ENCODE assay signal across 1 cellular context in the genomic region with DNA sequence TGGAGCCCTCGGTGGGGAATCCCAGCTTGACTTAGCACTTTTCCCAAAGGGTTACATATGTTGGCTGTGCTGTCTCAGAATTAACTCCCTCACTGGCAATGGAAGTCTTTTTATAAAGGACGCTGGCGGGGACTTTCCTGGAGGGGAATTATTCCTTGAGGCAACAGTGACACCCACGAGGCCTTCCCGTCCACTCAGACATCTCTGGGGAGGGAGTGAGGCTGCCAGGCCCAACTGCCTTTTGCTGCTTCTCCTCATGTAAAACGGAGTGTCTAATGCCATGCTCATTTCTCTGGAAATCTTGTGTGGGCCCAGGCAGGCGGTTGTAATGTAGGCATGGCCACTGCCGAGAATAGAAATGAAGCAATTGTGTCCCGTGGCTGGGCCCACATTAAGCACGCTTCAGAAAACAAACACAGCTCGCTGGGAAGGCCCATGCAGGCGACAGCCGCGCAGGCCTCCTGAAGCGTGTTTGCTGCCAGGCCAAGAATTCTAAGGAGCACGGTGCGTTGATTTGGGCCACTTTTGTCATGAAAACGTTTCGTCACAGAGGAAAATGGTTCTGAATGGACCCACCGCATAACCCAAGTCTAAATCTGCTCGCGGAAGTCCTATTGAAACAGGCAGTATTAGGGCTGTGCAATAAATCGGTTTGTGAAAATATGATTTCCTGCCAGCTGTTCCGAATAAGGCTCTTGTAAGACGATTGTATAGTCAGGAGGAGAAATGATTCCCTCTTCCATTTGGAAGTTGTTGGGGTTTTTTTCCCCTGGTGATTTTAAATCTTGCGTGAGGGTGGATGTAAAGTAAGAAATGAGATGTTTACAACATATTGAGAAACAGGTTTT.
TF ChIP-seq lines count a peak whose summit lies in the region.

No MANE protein-coding gene starts in this region.

TF ChIP-seq in SK-N-SH, 30 proteins besides CTCF, POLR2A, EP300 and RAD21 (continued from another document):
- TF ChIP-seq, protein P1, sequence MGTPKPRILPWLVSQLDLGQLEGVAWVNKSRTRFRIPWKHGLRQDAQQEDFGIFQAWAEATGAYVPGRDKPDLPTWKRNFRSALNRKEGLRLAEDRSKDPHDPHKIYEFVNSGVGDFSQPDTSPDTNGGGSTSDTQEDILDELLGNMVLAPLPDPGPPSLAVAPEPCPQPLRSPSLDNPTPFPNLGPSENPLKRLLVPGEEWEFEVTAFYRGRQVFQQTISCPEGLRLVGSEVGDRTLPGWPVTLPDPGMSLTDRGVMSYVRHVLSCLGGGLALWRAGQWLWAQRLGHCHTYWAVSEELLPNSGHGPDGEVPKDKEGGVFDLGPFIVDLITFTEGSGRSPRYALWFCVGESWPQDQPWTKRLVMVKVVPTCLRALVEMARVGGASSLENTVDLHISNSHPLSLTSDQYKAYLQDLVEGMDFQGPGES (IDR thresholded peaks at IDR 0.05; ENCODE audit: low read depth, low read length), result no peak
- TF ChIP-seq, protein P2, sequence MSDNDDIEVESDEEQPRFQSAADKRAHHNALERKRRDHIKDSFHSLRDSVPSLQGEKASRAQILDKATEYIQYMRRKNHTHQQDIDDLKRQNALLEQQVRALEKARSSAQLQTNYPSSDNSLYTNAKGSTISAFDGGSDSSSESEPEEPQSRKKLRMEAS (IDR thresholded peaks at IDR 0.05; ENCODE audit: low read depth), result no peak
- no peak for TF ChIP-seq FOSL2 (IDR thresholded peaks at IDR 0.05; ENCODE audit: borderline replicate concordance, low read depth)
- TF ChIP-seq FOXJ3 (CRISPR knock-in tag; IDR thresholded peaks at IDR 0.05), result no peak
- TF ChIP-seq FOXM1 (IDR thresholded peaks at IDR 0.05; ENCODE audit: low read depth), result no peak
- TF ChIP-seq, protein P3, sequence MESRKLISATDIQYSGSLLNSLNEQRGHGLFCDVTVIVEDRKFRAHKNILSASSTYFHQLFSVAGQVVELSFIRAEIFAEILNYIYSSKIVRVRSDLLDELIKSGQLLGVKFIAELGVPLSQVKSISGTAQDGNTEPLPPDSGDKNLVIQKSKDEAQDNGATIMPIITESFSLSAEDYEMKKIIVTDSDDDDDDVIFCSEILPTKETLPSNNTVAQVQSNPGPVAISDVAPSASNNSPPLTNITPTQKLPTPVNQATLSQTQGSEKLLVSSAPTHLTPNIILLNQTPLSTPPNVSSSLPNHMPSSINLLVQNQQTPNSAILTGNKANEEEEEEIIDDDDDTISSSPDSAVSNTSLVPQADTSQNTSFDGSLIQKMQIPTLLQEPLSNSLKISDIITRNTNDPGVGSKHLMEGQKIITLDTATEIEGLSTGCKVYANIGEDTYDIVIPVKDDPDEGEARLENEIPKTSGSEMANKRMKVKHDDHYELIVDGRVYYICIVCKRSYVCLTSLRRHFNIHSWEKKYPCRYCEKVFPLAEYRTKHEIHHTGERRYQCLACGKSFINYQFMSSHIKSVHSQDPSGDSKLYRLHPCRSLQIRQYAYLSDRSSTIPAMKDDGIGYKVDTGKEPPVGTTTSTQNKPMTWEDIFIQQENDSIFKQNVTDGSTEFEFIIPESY (IDR thresholded peaks at IDR 0.05; ENCODE audit: borderline replicate concordance, low read depth), result no peak
- TF ChIP-seq GATA2 (CRISPR knock-in tag; IDR thresholded peaks at IDR 0.05), result no peak
- no peak for TF ChIP-seq YY1 (IDR thresholded peaks at IDR 0.05; ENCODE audit: low read depth)
- TF ChIP-seq, protein P4, sequence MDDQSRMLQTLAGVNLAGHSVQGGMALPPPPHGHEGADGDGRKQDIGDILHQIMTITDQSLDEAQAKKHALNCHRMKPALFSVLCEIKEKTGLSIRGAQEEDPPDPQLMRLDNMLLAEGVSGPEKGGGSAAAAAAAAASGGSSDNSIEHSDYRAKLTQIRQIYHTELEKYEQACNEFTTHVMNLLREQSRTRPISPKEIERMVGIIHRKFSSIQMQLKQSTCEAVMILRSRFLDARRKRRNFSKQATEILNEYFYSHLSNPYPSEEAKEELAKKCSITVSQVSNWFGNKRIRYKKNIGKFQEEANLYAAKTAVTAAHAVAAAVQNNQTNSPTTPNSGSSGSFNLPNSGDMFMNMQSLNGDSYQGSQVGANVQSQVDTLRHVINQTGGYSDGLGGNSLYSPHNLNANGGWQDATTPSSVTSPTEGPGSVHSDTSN (IDR thresholded peaks at IDR 0.05), result no peak
- TF ChIP-seq EZH2phosphoT487 (IDR thresholded peaks at IDR 0.05; ENCODE audit: borderline replicate concordance, low read depth), result no peak
- TF ChIP-seq RCOR1 (IDR thresholded peaks at IDR 0.05; ENCODE audit: low read length), result no peak
TF ChIP-seq in SK-N-SH: peak in this region for 0.
